1 cellular context compared by ENCODE assay signal in the genomic region with DNA sequence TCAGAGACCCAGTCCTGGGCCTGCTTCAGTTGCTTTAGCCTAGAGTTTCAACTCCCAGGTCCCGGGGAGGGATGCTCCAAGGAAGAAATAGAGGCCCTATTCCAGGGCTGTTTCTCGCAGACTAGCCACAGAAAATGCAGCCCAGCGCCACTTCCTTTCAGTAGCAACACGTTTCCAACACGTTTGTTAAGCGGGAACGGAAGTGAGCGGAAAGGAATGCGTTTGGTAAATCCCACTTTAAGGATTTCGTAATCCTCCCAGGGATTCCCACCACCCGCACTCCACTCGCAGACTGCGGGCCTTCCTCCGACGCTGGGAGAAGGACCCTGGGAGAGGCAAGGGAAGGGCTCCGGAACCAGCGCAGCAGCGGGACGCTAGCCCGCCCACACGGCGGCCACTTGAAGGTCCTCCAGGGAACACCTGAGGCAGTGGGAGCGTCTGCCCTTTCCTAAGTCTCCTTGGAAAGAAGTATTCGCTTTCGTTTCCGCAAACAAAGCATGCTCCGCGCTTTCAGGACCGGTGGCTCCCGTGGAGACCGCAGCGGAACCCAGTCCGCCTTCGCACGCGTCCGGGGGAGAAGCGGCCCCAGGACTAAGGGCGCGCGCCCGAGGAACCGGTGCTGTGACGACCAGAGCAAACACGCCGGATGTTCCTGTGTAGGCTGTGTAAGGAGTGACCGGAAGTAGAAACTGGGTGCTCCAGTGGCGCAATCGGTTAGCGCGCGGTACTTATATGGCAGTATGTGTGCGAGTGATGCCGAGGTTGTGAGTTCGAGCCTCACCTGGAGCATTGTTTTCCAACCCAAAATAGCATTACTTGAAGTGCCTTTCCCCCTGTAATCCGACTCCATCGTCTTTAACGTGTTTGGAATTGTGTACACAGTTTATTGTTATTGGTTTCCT.
A peak's percentile ranks its signal among the peaks of the same experiment; 100 is the strongest.
TF ChIP-seq lines count a peak whose summit lies in the region.

No MANE protein-coding gene starts in this region.

TF ChIP-seq in K562, 482 proteins besides CTCF, POLR2A, EP300 and RAD21 (continued from another document and continues in another):
- TF ChIP-seq, protein P1, sequence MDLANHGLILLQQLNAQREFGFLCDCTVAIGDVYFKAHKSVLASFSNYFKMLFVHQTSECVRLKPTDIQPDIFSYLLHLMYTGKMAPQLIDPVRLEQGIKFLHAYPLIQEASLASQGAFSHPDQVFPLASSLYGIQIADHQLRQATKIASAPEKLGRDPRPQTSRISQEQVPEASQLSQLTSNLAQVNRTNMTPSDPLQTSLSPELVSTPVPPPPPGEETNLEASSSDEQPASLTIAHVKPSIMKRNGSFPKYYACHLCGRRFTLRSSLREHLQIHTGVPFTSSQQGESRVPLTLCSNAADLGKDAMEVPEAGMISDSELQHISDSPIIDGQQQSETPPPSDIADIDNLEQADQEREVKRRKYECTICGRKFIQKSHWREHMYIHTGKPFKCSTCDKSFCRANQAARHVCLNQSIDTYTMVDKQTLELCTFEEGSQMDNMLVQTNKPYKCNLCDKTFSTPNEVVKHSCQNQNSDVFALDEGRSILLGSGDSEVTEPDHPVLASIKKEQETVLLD (IDR thresholded peaks at IDR 0.05), result peak; percentile 33; the same call in 1 of the 2 replicates
- TF ChIP-seq SOX6 (IDR thresholded peaks at IDR 0.05) (peak; percentile 88), SMAD1 (IDR thresholded peaks at IDR 0.05; ENCODE audit: low read depth, low read length, partially characterized antibody) (peak; percentile 66), PHB2 (IDR thresholded peaks at IDR 0.05; ENCODE audit: low read depth) (no peak), NR4A1 (CRISPR knock-in tag; IDR thresholded peaks at IDR 0.05) (no peak), NR4A1 (tag; IDR thresholded peaks at IDR 0.05) (peak; percentile 56; the same call in 1 of the 2 replicates), NFE2 (IDR thresholded peaks at IDR 0.05; ENCODE audit: low read depth) (0 out of 2 replicates have a peak, but pooled peaks have one; percentile 19), MEF2D (tag; conservative IDR thresholded peaks at IDR 0.05; ENCODE audit: low read depth) (peak; percentile 48; the same call in 1 of the 2 replicates), ZBED1 (IDR thresholded peaks at IDR 0.05) (peak; percentile 85; the same call in 1 of the 2 replicates), ZNF134 (CRISPR knock-in tag; conservative IDR thresholded peaks at IDR 0.05) (0 out of 2 replicates have a peak, but pooled peaks have one; percentile 34), DPF2 (IDR thresholded peaks at IDR 0.05) (peak; percentile 60), ZNF124 (CRISPR knock-in tag; IDR thresholded peaks at IDR 0.05) (no peak), ZNF347 (CRISPR knock-in tag; IDR thresholded peaks at IDR 0.05; ENCODE audit: low read depth) (no peak), RBM22 (IDR thresholded peaks at IDR 0.05; ENCODE audit: low read depth, low read length, poor library complexity, severe bottlenecking) (peak; percentile 60), HDAC1 (IDR thresholded peaks at IDR 0.05) (no peak; a peak in 2 of 4 replicates), ARID1B (IDR thresholded peaks at IDR 0.05) (peak; percentile 48; the same call in 1 of the 2 replicates), RFX7 (CRISPR knock-in tag; IDR thresholded peaks at IDR 0.05) (0 out of 2 replicates have a peak, but pooled peaks have one; percentile 36), KLF13 (tag; IDR thresholded peaks at IDR 0.05; ENCODE audit: borderline replicate concordance, low read depth) (peak; percentile 46; the same call in 1 of the 2 replicates), FOXK2 (conservative IDR thresholded peaks at IDR 0.05 in 1 of 2, IDR thresholded peaks at IDR 0.05 in 1 of 2; ENCODE audit: low read depth in 2 of 2) (peak; percentile 61 to 79; a peak in 3 of 4 replicates), BCOR (IDR thresholded peaks at IDR 0.05) (peak; percentile 83), COPS2 (conservative IDR thresholded peaks at IDR 0.05) (no peak), PCBP2 (IDR thresholded peaks at IDR 0.05; ENCODE audit: low read depth, low read length, poor library complexity, severe bottlenecking) (no peak), CREM (IDR thresholded peaks at IDR 0.05; ENCODE audit: low read depth) (peak; percentile 94), ZNF212 (CRISPR knock-in tag; IDR thresholded peaks at IDR 0.05) (0 out of 2 replicates have a peak, but pooled peaks have one; percentile 66), FOXK1 (CRISPR knock-in tag; IDR thresholded peaks at IDR 0.05; ENCODE audit: borderline replicate concordance) (0 out of 2 replicates have a peak, but pooled peaks have one; percentile 11), YY1 (IDR thresholded peaks at IDR 0.05; ENCODE audit: borderline replicate concordance in 1 of 3, control insufficient read depth in 1 of 3, extremely low read depth in 1 of 3, insufficient read depth in 3 of 3, insufficient read length in 1 of 3, insufficient replicate concordance in 2 of 3, low read depth in 1 of 3, low read length in 2 of 3) (peak in 1 of 3 experiments; percentile 82), GATAD2A (IDR thresholded peaks at IDR 0.05) (no peak), ZBTB1 (CRISPR knock-in tag; IDR thresholded peaks at IDR 0.05; ENCODE audit: borderline replicate concordance, low read depth) (0 out of 2 replicates have a peak, but pooled peaks have one; percentile 64), GATA2 (CRISPR knock-in tag; IDR thresholded peaks at IDR 0.05) (no peak), ZNF274 (IDR thresholded peaks at IDR 0.05; ENCODE audit: borderline replicate concordance, low read depth, low read length) (no peak), NEUROD1 (IDR thresholded peaks at IDR 0.05; ENCODE audit: borderline replicate concordance, low read depth, low read length, partially characterized antibody) (peak; percentile 40)
- TF ChIP-seq, protein P2, sequence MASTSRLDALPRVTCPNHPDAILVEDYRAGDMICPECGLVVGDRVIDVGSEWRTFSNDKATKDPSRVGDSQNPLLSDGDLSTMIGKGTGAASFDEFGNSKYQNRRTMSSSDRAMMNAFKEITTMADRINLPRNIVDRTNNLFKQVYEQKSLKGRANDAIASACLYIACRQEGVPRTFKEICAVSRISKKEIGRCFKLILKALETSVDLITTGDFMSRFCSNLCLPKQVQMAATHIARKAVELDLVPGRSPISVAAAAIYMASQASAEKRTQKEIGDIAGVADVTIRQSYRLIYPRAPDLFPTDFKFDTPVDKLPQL (IDR thresholded peaks at IDR 0.05; ENCODE audit: extremely low read depth, insufficient read length), result peak; percentile 22
- TF ChIP-seq, protein P3, sequence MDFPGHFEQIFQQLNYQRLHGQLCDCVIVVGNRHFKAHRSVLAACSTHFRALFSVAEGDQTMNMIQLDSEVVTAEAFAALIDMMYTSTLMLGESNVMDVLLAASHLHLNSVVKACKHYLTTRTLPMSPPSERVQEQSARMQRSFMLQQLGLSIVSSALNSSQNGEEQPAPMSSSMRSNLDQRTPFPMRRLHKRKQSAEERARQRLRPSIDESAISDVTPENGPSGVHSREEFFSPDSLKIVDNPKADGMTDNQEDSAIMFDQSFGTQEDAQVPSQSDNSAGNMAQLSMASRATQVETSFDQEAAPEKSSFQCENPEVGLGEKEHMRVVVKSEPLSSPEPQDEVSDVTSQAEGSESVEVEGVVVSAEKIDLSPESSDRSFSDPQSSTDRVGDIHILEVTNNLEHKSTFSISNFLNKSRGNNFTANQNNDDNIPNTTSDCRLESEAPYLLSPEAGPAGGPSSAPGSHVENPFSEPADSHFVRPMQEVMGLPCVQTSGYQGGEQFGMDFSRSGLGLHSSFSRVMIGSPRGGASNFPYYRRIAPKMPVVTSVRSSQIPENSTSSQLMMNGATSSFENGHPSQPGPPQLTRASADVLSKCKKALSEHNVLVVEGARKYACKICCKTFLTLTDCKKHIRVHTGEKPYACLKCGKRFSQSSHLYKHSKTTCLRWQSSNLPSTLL (IDR thresholded peaks at IDR 0.05), result 0 out of 2 replicates have a peak, but pooled peaks have one; percentile 49
- TF ChIP-seq, protein P4, sequence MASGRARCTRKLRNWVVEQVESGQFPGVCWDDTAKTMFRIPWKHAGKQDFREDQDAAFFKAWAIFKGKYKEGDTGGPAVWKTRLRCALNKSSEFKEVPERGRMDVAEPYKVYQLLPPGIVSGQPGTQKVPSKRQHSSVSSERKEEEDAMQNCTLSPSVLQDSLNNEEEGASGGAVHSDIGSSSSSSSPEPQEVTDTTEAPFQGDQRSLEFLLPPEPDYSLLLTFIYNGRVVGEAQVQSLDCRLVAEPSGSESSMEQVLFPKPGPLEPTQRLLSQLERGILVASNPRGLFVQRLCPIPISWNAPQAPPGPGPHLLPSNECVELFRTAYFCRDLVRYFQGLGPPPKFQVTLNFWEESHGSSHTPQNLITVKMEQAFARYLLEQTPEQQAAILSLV (tag; IDR thresholded peaks at IDR 0.05), result peak; percentile 82
- TF ChIP-seq, protein P5, sequence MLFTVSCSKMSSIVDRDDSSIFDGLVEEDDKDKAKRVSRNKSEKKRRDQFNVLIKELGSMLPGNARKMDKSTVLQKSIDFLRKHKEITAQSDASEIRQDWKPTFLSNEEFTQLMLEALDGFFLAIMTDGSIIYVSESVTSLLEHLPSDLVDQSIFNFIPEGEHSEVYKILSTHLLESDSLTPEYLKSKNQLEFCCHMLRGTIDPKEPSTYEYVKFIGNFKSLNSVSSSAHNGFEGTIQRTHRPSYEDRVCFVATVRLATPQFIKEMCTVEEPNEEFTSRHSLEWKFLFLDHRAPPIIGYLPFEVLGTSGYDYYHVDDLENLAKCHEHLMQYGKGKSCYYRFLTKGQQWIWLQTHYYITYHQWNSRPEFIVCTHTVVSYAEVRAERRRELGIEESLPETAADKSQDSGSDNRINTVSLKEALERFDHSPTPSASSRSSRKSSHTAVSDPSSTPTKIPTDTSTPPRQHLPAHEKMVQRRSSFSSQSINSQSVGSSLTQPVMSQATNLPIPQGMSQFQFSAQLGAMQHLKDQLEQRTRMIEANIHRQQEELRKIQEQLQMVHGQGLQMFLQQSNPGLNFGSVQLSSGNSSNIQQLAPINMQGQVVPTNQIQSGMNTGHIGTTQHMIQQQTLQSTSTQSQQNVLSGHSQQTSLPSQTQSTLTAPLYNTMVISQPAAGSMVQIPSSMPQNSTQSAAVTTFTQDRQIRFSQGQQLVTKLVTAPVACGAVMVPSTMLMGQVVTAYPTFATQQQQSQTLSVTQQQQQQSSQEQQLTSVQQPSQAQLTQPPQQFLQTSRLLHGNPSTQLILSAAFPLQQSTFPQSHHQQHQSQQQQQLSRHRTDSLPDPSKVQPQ (CRISPR knock-in tag; IDR thresholded peaks at IDR 0.05; ENCODE audit: borderline replicate concordance), result no peak
- TF ChIP-seq, protein P6, sequence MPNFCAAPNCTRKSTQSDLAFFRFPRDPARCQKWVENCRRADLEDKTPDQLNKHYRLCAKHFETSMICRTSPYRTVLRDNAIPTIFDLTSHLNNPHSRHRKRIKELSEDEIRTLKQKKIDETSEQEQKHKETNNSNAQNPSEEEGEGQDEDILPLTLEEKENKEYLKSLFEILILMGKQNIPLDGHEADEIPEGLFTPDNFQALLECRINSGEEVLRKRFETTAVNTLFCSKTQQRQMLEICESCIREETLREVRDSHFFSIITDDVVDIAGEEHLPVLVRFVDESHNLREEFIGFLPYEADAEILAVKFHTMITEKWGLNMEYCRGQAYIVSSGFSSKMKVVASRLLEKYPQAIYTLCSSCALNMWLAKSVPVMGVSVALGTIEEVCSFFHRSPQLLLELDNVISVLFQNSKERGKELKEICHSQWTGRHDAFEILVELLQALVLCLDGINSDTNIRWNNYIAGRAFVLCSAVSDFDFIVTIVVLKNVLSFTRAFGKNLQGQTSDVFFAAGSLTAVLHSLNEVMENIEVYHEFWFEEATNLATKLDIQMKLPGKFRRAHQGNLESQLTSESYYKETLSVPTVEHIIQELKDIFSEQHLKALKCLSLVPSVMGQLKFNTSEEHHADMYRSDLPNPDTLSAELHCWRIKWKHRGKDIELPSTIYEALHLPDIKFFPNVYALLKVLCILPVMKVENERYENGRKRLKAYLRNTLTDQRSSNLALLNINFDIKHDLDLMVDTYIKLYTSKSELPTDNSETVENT (CRISPR knock-in tag; IDR thresholded peaks at IDR 0.05), result peak; percentile 97
- TF ChIP-seq, protein P7, sequence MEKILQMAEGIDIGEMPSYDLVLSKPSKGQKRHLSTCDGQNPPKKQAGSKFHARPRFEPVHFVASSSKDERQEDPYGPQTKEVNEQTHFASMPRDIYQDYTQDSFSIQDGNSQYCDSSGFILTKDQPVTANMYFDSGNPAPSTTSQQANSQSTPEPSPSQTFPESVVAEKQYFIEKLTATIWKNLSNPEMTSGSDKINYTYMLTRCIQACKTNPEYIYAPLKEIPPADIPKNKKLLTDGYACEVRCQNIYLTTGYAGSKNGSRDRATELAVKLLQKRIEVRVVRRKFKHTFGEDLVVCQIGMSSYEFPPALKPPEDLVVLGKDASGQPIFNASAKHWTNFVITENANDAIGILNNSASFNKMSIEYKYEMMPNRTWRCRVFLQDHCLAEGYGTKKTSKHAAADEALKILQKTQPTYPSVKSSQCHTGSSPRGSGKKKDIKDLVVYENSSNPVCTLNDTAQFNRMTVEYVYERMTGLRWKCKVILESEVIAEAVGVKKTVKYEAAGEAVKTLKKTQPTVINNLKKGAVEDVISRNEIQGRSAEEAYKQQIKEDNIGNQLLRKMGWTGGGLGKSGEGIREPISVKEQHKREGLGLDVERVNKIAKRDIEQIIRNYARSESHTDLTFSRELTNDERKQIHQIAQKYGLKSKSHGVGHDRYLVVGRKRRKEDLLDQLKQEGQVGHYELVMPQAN (IDR thresholded peaks at IDR 0.05; ENCODE audit: borderline replicate concordance), result peak; percentile 73; the same call in 1 of the 2 replicates
- TF ChIP-seq, protein P8, sequence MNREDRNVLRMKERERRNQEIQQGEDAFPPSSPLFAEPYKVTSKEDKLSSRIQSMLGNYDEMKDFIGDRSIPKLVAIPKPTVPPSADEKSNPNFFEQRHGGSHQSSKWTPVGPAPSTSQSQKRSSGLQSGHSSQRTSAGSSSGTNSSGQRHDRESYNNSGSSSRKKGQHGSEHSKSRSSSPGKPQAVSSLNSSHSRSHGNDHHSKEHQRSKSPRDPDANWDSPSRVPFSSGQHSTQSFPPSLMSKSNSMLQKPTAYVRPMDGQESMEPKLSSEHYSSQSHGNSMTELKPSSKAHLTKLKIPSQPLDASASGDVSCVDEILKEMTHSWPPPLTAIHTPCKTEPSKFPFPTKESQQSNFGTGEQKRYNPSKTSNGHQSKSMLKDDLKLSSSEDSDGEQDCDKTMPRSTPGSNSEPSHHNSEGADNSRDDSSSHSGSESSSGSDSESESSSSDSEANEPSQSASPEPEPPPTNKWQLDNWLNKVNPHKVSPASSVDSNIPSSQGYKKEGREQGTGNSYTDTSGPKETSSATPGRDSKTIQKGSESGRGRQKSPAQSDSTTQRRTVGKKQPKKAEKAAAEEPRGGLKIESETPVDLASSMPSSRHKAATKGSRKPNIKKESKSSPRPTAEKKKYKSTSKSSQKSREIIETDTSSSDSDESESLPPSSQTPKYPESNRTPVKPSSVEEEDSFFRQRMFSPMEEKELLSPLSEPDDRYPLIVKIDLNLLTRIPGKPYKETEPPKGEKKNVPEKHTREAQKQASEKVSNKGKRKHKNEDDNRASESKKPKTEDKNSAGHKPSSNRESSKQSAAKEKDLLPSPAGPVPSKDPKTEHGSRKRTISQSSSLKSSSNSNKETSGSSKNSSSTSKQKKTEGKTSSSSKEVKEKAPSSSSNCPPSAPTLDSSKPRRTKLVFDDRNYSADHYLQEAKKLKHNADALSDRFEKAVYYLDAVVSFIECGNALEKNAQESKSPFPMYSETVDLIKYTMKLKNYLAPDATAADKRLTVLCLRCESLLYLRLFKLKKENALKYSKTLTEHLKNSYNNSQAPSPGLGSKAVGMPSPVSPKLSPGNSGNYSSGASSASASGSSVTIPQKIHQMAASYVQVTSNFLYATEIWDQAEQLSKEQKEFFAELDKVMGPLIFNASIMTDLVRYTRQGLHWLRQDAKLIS (CRISPR knock-in tag; IDR thresholded peaks at IDR 0.05), result peak; percentile 94
